In the genomic region with DNA sequence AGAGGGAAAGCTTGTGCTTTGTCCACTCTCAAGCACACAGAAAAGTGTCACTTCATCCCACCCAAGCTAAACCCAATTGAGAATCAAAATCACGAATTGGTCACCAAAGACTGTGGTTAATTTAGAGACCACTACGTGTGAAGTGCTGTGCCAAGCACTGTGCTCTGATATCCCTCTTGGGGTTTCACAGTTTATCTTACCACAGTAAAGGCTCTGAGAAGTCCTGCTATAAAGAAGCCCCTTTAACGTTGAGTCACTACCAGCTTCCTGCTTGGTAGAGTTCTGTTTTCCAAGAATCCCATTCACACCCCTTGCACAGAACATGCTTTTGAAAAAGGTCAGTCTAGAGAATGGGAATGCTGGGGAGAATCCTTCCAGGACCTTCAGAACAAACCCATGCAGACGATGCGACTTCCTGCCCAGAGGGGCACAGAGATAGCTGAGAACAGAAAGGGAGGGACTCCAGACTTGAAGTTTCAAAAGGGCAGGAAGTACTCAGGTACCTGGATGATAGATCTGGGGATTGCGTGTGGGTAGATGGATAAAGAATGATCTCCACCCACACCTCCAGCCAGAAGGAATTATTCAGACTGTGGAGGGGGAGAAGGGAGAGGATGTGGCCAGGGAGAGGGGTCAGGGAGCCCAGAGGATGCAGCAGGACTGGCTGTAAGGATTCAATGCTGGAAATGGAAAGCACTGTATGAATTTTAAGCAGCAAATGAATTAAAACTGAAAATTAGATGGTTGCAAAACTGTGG, we compare ENCODE assay signal across 14 cellular contexts.
"Had no signal": no experiment of that assay in that cellular context is flagged by ENCODE, and none has a peak within 500 bp of the region (broad histone marks: within the 10 kb centered on the region; RNA-seq: fewer than 3 reads in every experiment).

No MANE protein-coding gene starts in this region.

- H3K27me3 ChIP-seq: pancreas, sigmoid colon, testis, upper lobe of left lung had no signal

- H3K27ac ChIP-seq: pancreas, sigmoid colon, spleen, testis, upper lobe of left lung, VCaP had no signal

- DNase-seq: activated CD4-positive, alpha-beta memory T cell treated with anti-CD3 and anti-CD28 coated beads for 36 hours; activated CD8-positive, alpha-beta memory T cell treated with anti-CD3 and anti-CD28 coated beads, Interleukin-2, amount 10 ng/mL, durations not matched to agents 7 days and 5 days; activated gamma-delta T cell; activated T-cell treated with anti-CD3 and anti-CD28 coated beads, Interleukin-2, amount 50 U/mL, for 24 hours; left ventricle myocardium superior; pancreas; sigmoid colon; stimulated activated naive CD8-positive, alpha-beta T cell treated with anti-CD3 and anti-CD28 coated beads, Interleukin-15, amount 100 ng/mL, for 72 hours; T1000; upper lobe of left lung had no signal

- H3K4me1 ChIP-seq: pancreas, sigmoid colon, testis had no signal

- H3K27me3 Mint-ChIP-seq: activated CD4-positive, alpha-beta memory T cell treated with anti-CD3 and anti-CD28 coated beads for 36 hours; activated T-cell treated with anti-CD3 and anti-CD28 coated beads, Interleukin-2, amount 50 U/mL, for 24 hours had no signal

- ATAC-seq: activated CD8-positive, alpha-beta memory T cell treated with anti-CD3 and anti-CD28 coated beads, Interleukin-2, amount 10 ng/mL, durations not matched to agents 7 days and 5 days; esophagus mucosa; left ventricle myocardium superior; stimulated activated naive CD8-positive, alpha-beta T cell treated with anti-CD3 and anti-CD28 coated beads, Interleukin-15, amount 100 ng/mL, for 72 hours had no signal

- H3K9me3 ChIP-seq: pancreas, testis had no signal

- H3K36me3 ChIP-seq: pancreas, sigmoid colon, spleen, upper lobe of left lung had no signal

- H3K4me3 ChIP-seq: pancreas, sigmoid colon, spleen, testis, upper lobe of left lung had no signal

- H3K36me3 Mint-ChIP-seq: activated CD4-positive, alpha-beta memory T cell treated with anti-CD3 and anti-CD28 coated beads for 36 hours had no signal

- H3K27ac Mint-ChIP-seq: activated CD4-positive, alpha-beta memory T cell treated with anti-CD3 and anti-CD28 coated beads for 36 hours; activated CD8-positive, alpha-beta memory T cell treated with anti-CD3 and anti-CD28 coated beads, Interleukin-2, amount 10 ng/mL, durations not matched to agents 7 days and 5 days; activated T-cell treated with anti-CD3 and anti-CD28 coated beads, Interleukin-2, amount 50 U/mL, for 24 hours; stimulated activated naive CD8-positive, alpha-beta T cell treated with anti-CD3 and anti-CD28 coated beads, Interleukin-15, amount 100 ng/mL, for 72 hours had no signal

- H3K4me3 Mint-ChIP-seq: activated CD4-positive, alpha-beta memory T cell treated with anti-CD3 and anti-CD28 coated beads for 36 hours; activated CD8-positive, alpha-beta memory T cell treated with anti-CD3 and anti-CD28 coated beads, Interleukin-2, amount 10 ng/mL, durations not matched to agents 7 days and 5 days; activated T-cell treated with anti-CD3 and anti-CD28 coated beads, Interleukin-2, amount 50 U/mL, for 24 hours; stimulated activated naive CD8-positive, alpha-beta T cell treated with anti-CD3 and anti-CD28 coated beads, Interleukin-15, amount 100 ng/mL, for 72 hours had no signal
